Comparison of ENCODE assay signal across 1 cellular context in the genomic region with DNA sequence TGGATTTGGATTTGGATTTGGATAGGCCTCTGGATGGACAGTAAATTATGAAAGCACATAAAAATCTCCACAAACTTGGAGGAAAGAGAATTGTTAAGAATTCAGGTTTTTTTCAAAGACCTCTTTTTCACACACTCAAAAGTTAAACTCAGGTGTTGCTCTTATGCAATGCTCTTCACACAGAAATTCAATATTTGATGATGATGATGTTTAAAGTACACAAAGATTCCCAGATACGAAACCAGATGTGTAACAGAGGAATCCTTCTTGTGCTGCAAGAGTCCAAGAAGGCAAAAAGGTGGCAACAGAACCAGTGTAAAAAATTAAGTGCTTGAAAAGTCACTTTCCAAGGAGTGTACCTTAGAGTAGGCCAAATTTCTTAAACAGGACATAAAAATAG.
TF ChIP-seq lines count a peak whose summit lies in the region.

No MANE protein-coding gene starts in this region.

TF ChIP-seq in GM23338, 12 proteins besides CTCF, POLR2A, EP300 and RAD21 (continued from another document):
- TF ChIP-seq, protein P1, sequence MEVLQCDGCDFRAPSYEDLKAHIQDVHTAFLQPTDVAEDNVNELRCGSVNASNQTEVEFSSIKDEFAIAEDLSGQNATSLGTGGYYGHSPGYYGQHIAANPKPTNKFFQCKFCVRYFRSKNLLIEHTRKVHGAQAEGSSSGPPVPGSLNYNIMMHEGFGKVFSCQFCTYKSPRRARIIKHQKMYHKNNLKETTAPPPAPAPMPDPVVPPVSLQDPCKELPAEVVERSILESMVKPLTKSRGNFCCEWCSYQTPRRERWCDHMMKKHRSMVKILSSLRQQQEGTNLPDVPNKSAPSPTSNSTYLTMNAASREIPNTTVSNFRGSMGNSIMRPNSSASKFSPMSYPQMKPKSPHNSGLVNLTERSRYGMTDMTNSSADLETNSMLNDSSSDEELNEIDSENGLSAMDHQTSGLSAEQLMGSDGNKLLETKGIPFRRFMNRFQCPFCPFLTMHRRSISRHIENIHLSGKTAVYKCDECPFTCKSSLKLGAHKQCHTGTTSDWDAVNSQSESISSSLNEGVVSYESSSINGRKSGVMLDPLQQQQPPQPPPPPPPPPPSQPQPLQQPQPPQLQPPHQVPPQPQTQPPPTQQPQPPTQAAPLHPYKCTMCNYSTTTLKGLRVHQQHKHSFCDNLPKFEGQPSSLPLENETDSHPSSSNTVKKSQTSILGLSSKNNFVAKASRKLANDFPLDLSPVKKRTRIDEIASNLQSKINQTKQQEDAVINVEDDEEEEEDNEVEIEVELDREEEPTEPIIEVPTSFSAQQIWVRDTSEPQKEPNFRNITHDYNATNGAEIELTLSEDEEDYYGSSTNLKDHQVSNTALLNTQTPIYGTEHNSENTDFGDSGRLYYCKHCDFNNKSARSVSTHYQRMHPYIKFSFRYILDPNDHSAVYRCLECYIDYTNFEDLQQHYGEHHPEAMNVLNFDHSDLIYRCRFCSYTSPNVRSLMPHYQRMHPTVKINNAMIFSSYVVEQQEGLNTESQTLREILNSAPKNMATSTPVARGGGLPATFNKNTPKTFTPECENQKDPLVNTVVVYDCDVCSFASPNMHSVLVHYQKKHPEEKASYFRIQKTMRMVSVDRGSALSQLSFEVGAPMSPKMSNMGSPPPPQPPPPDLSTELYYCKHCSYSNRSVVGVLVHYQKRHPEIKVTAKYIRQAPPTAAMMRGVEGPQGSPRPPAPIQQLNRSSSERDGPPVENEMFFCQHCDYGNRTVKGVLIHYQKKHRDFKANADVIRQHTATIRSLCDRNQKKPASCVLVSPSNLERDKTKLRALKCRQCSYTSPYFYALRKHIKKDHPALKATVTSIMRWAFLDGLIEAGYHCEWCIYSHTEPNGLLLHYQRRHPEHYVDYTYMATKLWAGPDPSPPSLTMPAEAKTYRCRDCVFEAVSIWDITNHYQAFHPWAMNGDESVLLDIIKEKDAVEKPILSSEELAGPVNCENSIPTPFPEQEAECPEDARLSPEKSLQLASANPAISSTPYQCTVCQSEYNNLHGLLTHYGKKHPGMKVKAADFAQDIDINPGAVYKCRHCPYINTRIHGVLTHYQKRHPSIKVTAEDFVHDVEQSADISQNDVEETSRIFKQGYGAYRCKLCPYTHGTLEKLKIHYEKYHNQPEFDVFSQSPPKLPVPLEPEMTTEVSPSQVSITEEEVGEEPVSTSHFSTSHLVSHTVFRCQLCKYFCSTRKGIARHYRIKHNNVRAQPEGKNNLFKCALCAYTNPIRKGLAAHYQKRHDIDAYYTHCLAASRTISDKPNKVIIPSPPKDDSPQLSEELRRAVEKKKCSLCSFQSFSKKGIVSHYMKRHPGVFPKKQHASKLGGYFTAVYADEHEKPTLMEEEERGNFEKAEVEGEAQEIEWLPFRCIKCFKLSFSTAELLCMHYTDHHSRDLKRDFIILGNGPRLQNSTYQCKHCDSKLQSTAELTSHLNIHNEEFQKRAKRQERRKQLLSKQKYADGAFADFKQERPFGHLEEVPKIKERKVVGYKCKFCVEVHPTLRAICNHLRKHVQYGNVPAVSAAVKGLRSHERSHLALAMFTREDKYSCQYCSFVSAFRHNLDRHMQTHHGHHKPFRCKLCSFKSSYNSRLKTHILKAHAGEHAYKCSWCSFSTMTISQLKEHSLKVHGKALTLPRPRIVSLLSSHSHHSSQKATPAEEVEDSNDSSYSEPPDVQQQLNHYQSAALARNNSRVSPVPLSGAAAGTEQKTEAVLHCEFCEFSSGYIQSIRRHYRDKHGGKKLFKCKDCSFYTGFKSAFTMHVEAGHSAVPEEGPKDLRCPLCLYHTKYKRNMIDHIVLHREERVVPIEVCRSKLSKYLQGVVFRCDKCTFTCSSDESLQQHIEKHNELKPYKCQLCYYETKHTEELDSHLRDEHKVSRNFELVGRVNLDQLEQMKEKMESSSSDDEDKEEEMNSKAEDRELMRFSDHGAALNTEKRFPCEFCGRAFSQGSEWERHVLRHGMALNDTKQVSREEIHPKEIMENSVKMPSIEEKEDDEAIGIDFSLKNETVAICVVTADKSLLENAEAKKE (CRISPR knock-in tag; IDR thresholded peaks at IDR 0.05), result no peak
- TF ChIP-seq, protein P2, sequence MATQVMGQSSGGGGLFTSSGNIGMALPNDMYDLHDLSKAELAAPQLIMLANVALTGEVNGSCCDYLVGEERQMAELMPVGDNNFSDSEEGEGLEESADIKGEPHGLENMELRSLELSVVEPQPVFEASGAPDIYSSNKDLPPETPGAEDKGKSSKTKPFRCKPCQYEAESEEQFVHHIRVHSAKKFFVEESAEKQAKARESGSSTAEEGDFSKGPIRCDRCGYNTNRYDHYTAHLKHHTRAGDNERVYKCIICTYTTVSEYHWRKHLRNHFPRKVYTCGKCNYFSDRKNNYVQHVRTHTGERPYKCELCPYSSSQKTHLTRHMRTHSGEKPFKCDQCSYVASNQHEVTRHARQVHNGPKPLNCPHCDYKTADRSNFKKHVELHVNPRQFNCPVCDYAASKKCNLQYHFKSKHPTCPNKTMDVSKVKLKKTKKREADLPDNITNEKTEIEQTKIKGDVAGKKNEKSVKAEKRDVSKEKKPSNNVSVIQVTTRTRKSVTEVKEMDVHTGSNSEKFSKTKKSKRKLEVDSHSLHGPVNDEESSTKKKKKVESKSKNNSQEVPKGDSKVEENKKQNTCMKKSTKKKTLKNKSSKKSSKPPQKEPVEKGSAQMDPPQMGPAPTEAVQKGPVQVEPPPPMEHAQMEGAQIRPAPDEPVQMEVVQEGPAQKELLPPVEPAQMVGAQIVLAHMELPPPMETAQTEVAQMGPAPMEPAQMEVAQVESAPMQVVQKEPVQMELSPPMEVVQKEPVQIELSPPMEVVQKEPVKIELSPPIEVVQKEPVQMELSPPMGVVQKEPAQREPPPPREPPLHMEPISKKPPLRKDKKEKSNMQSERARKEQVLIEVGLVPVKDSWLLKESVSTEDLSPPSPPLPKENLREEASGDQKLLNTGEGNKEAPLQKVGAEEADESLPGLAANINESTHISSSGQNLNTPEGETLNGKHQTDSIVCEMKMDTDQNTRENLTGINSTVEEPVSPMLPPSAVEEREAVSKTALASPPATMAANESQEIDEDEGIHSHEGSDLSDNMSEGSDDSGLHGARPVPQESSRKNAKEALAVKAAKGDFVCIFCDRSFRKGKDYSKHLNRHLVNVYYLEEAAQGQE (IDR thresholded peaks at IDR 0.05; ENCODE audit: unreplicated experiment), result no peak
- no peak for TF ChIP-seq EZH2 (IDR thresholded peaks at IDR 0.05; ENCODE audit: low read depth, unreplicated experiment)
- TF ChIP-seq ZNF114 (CRISPR knock-in tag; IDR thresholded peaks at IDR 0.05), result no peak
- TF ChIP-seq POLR2AphosphoS5 (IDR thresholded peaks at IDR 0.05; ENCODE audit: low read depth), result no peak
- TF ChIP-seq STAT1 (IDR thresholded peaks at IDR 0.05; ENCODE audit: unreplicated experiment), result no peak
- TF ChIP-seq CREB1 (CRISPR knock-in tag; IDR thresholded peaks at IDR 0.05; ENCODE audit: low read depth), result no peak
- no peak for TF ChIP-seq NANOG (IDR thresholded peaks at IDR 0.05; ENCODE audit: borderline replicate concordance)
- no peak for TF ChIP-seq ZNF331 (CRISPR knock-in tag; IDR thresholded peaks at IDR 0.05; ENCODE audit: low read depth)
- TF ChIP-seq, protein P3, sequence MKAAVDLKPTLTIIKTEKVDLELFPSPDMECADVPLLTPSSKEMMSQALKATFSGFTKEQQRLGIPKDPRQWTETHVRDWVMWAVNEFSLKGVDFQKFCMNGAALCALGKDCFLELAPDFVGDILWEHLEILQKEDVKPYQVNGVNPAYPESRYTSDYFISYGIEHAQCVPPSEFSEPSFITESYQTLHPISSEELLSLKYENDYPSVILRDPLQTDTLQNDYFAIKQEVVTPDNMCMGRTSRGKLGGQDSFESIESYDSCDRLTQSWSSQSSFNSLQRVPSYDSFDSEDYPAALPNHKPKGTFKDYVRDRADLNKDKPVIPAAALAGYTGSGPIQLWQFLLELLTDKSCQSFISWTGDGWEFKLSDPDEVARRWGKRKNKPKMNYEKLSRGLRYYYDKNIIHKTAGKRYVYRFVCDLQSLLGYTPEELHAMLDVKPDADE (IDR thresholded peaks at IDR 0.05), result no peak
- TF ChIP-seq JUNB (IDR thresholded peaks at IDR 0.05; ENCODE audit: unreplicated experiment), result no peak
